In the genomic region with DNA sequence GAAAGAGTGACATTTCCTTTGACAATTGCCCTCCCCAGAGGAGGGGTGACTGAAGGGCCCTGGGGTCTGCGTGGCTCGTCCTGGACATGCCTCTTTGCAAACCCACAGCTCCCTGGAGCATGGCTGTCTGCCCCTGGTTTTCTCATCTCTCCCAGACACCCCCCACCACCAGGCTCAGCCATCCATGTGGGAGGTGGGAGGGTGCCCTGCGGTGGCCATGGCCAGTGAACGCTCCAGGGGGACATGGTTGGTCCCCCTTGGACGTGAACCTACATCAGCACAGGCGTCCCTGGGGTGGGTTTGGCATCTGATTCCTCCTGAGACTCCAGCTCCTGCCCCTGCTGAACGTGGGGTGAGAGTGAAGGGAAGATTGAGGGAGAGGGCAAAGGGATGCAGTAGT, we compare ENCODE assay signal across 21 cellular contexts.
DNase-seq lines count a peak whose midpoint lies in the region; ATAC-seq, FAIRE-seq and TF ChIP-seq lines count a peak whose summit lies in the region.
"Had no signal": no experiment of that assay in that cellular context is flagged by ENCODE, and none has a peak within 500 bp of the region (broad histone marks: within the 10 kb centered on the region; RNA-seq: fewer than 3 reads in every experiment).

No MANE protein-coding gene starts in this region.

- TF ChIP-seq POLR2A in H1 (IDR thresholded peaks at IDR 0.05; ENCODE audit: control extremely low read depth in 1 of 2, low read depth in 2 of 2, low read length in 2 of 2) (no peak), spleen (IDR thresholded peaks at IDR 0.05) (no peak)

- TF ChIP-seq RAD21 in H1 (IDR thresholded peaks at IDR 0.05 in 1 of 2, conservative IDR thresholded peaks at IDR 0.05 in 1 of 2; ENCODE audit: low read depth in 2 of 2, low read length in 2 of 2), result no peak

- H4K91ac ChIP-seq in H1 (replicated peaks; ENCODE audit: insufficient read length, low read length), result no peak overlapping the region

- H3K9ac ChIP-seq in BLaER1, result no peak overlapping the region
- no peak overlapping the region for H3K9ac ChIP-seq in H1 (replicated peaks in 1 of 4; ENCODE audit: extremely low read depth in 1 of 4, low read depth in 3 of 4, low read length in 3 of 4)
- H3K9ac ChIP-seq: BLaER1 treated with 17β-estradiol and CSF1 and Interleukin-3, amounts not matched to agents 10 nM and 100 nM had no signal

- H3K56ac ChIP-seq in H1 (replicated peaks; ENCODE audit: insufficient read length, low read depth, low read length), result no peak overlapping the region

- CTCF ChIA-PET in H1 (lab: Charles Lee; ENCODE audit: partially characterized antibody), result interaction anchor here (0.6 to 2.2 kb wide), 5 partner anchors 8 to 47 kb away, joined by 3 to 13 read pairs (median 8); no protein-coding TSS in a partner anchor

- no peak overlapping the region for H3K4me3 Mint-ChIP-seq in neural crest cell
- H3K4me3 Mint-ChIP-seq: CD8-positive, alpha-beta memory T cell had no signal

- no peaks in the 10 kb centered on the region for H3K36me3 ChIP-seq in BLaER1
- H3K36me3 ChIP-seq in H1 (ENCODE audit: control insufficient read depth in 2 of 4, insufficient read depth in 4 of 4, low read length in 3 of 4), result no peaks in the 10 kb centered on the region
- H3K36me3 ChIP-seq in spleen, result no peaks in the 10 kb centered on the region
- H3K36me3 ChIP-seq: BLaER1 treated with 17β-estradiol and CSF1 and Interleukin-3, amounts not matched to agents 10 nM and 100 nM; HAP-1 had no signal

- peaks cover 7% of the 10 kb centered on the region for H3K4me1 ChIP-seq in BLaER1
- no peaks in the 10 kb centered on the region for H3K4me1 ChIP-seq in H1 (replicated peaks in 1 of 4; ENCODE audit: control insufficient read depth in 3 of 4, insufficient read depth in 4 of 4, low read length in 3 of 4)
- no peaks in the 10 kb centered on the region for H3K4me1 ChIP-seq in spleen
- H3K4me1 ChIP-seq: HAP-1 had no signal

- no peak overlapping the region for H2AK5ac ChIP-seq in H1 (ENCODE audit: low read depth, low read length)

- H3K27me3 Mint-ChIP-seq in neural crest cell (ENCODE audit: low read depth), result no peaks in the 10 kb centered on the region

- H3K9me3 ChIP-seq in BLaER1 (no peaks in the 10 kb centered on the region), H1 (ENCODE audit: insufficient read depth in 2 of 2, low read depth in 1 of 2, low read length in 1 of 2) (peaks cover 0 to 3% of the 10 kb centered on the region in 2 experiments; a peak in 1 of 4 replicates), spleen (no peaks in the 10 kb centered on the region)
- H3K9me3 ChIP-seq: BLaER1 treated with 17β-estradiol and CSF1 and Interleukin-3, amounts not matched to agents 10 nM and 100 nM; HAP-1 had no signal

- H3K27ac Mint-ChIP-seq in neural crest cell (ENCODE audit: unreplicated experiment), result peak overlapping the region; percentile 71
- H3K27ac Mint-ChIP-seq: CD4-positive, CD25-positive, alpha-beta regulatory T cell had no signal

- peak overlapping the region; percentile 41; the same call in 1 of the 2 replicates for H4K8ac ChIP-seq in H1 (ENCODE audit: extremely low read depth, insufficient read depth, low read length)

- H2AFZ ChIP-seq in H1 (ENCODE audit: low read length), result no peak overlapping the region

- no peak for ATAC-seq in GM21723 (IDR thresholded peaks at IDR 0.05; ENCODE audit: unreplicated experiment)
- ATAC-seq in HG03354 (IDR thresholded peaks at IDR 0.05; ENCODE audit: poor library complexity, severe bottlenecking, unreplicated experiment), result no peak
- ATAC-seq: GM12878 had no signal

- no peaks in the 10 kb centered on the region for H3K79me1 ChIP-seq in H1 (ENCODE audit: low read depth, low read length)

- intact Hi-C loops in spleen (cut with DNase I; ENCODE audit: low total_unique reads), result no loop called here

- H3K79me2 ChIP-seq in H1 (ENCODE audit: control insufficient read depth in 1 of 2, insufficient read depth in 2 of 2, low read length in 2 of 2), result no peaks in the 10 kb centered on the region

- H3K9me3 Mint-ChIP-seq in neural crest cell, result no peaks in the 10 kb centered on the region
- H3K9me3 Mint-ChIP-seq: CD4-positive, CD25-positive, alpha-beta regulatory T cell; CD8-positive, alpha-beta memory T cell had no signal

- WGBS in H1 (ENCODE audit: extremely low coverage in 1 of 2, insufficient coverage in 1 of 2, insufficient read length in 1 of 2, insufficient replicate concordance in 2 of 2, low coverage in 1 of 2, low lambda C conversion rate in 2 of 2, missing lambda C conversion rate in 1 of 2), 2 experiments, result 94% methylated on average over 7 of the region's 7 CpGs; no CpG with 5 or more reads in 1 of the 2 experiments
- 57 to 90% (median 77%) methylated on average over 5 to 7 of the region's 7 CpGs for WGBS in spleen, 5 donors

- no peak overlapping the region for H3K23ac ChIP-seq in H1 (ENCODE audit: insufficient read length)

- no peaks in the 10 kb centered on the region for H3K4me1 Mint-ChIP-seq in neural crest cell
- H3K4me1 Mint-ChIP-seq: CD4-positive, CD25-positive, alpha-beta regulatory T cell; CD8-positive, alpha-beta memory T cell had no signal

- DNase-seq in H1 (ENCODE audit: low read depth in 1 of 2, low spot score in 2 of 2) (no peak), neural crest cell (ENCODE audit: low read depth, low spot score) (no peak), spleen (peak; percentile 51), SIG-M5 treated with dmso at 0.1 percent for 504 hours (lab: John Stamatoyannopoulos, UW; ENCODE audit: unreplicated experiment) (no peak)
- DNase-seq in activated CD8-positive, alpha-beta memory T cell treated with anti-CD3 and anti-CD28 coated beads, Interleukin-2, amount 50 U/mL, for 4 hours, result no peak
- DNase-seq: 8988T; CD4-positive, CD25-positive, alpha-beta regulatory T cell; CD8-positive, alpha-beta memory T cell; COR-L47; DMS 273 treated with DMSO at 0.1 percent for 48 hours; DMS53; DND-41; EL had no signal

- no peak overlapping the region for H2BK5ac ChIP-seq in H1 (ENCODE audit: low read depth, low read length)

- H3K27ac ChIP-seq in BLaER1, result no peak overlapping the region
- no peak overlapping the region for H3K27ac ChIP-seq in H1 (ENCODE audit: low read depth, low read length)
- H3K27ac ChIP-seq in spleen, result no peak overlapping the region
- H3K27ac ChIP-seq: BLaER1 treated with 17β-estradiol and CSF1 and Interleukin-3, amounts not matched to agents 10 nM and 100 nM; HL-60 had no signal

- no peaks in the 10 kb centered on the region for H3K23me2 ChIP-seq in H1 (ENCODE audit: low read depth, low read length)

- no peak overlapping the region for H3K14ac ChIP-seq in H1 (ENCODE audit: insufficient read length)

- no peak overlapping the region for H3K4ac ChIP-seq in H1 (replicated peaks; ENCODE audit: insufficient read length, low read depth, low read length)

- H3K36me3 Mint-ChIP-seq in neural crest cell (ENCODE audit: low read depth), result no peaks in the 10 kb centered on the region
- H3K36me3 Mint-ChIP-seq: CD4-positive, CD25-positive, alpha-beta regulatory T cell; CD8-positive, alpha-beta memory T cell had no signal

- H3K27me3 ChIP-seq in BLaER1, result no peaks in the 10 kb centered on the region
- H3K27me3 ChIP-seq in H1 (replicated peaks in 1 of 4; ENCODE audit: control insufficient read depth in 3 of 4, extremely low read depth in 1 of 4, insufficient read depth in 3 of 4, low read length in 3 of 4), result no peaks in the 10 kb centered on the region
- H3K27me3 ChIP-seq in spleen (replicated peaks in 1 of 7), result no peaks in the 10 kb centered on the region
- H3K27me3 ChIP-seq: BLaER1 treated with 17β-estradiol and CSF1 and Interleukin-3, amounts not matched to agents 10 nM and 100 nM had no signal

- H2BK120ac ChIP-seq in H1 (replicated peaks; ENCODE audit: low read depth, low read length), result no peak overlapping the region

- POLR2A ChIA-PET in H1 (lab: Charles Lee; ENCODE audit: partially characterized antibody), result no interaction called here

- H3K4me3 ChIP-seq in BLaER1 (no peak overlapping the region), H1 (ENCODE audit: extremely low read depth in 1 of 4, insufficient read depth in 2 of 4, low read depth in 3 of 4, low read length in 4 of 4) (no peak overlapping the region), spleen (no peak overlapping the region)
- H3K4me3 ChIP-seq: BLaER1 treated with 17β-estradiol and CSF1 and Interleukin-3, amounts not matched to agents 10 nM and 100 nM; GM12878; HAP-1 had no signal

- no peak for TF ChIP-seq EP300 in H1 (IDR thresholded peaks at IDR 0.05; ENCODE audit: borderline replicate concordance in 1 of 2, low read depth in 2 of 2, low read length in 2 of 2)

- H4K20me1 ChIP-seq in BLaER1, result no peaks in the 10 kb centered on the region
- no peaks in the 10 kb centered on the region for H4K20me1 ChIP-seq in H1 (replicated peaks in 1 of 2; ENCODE audit: control insufficient read depth in 1 of 2, insufficient read depth in 2 of 2, low read length in 2 of 2)
- H4K20me1 ChIP-seq: BLaER1 treated with 17β-estradiol and CSF1 and Interleukin-3, amounts not matched to agents 10 nM and 100 nM had no signal

- no peak overlapping the region for H2BK15ac ChIP-seq in H1 (ENCODE audit: low read length)

- H3K4me2 ChIP-seq in BLaER1, result peak overlapping the region; percentile 19; the same call in 1 of the 2 replicates
- no peak overlapping the region for H3K4me2 ChIP-seq in H1 (ENCODE audit: insufficient read depth in 1 of 2, low read depth in 2 of 2, low read length in 2 of 2)

- TF ChIP-seq CTCF in H1 (IDR thresholded peaks at IDR 0.05; ENCODE audit: control extremely low read depth in 1 of 3, insufficient read depth in 1 of 3, low read depth in 1 of 3, low read length in 3 of 3) (no peak), neural crest cell (conservative IDR thresholded peaks at IDR 0.05) (no peak), spleen (IDR thresholded peaks at IDR 0.05 in 8 of 11, conservative IDR thresholded peaks at IDR 0.05 in 3 of 11) (no peak)

- no peak overlapping the region for H2BK12ac ChIP-seq in H1 (ENCODE audit: low read depth, low read length)

- H2BK20ac ChIP-seq in H1 (ENCODE audit: low read length), result no peak overlapping the region

- H4K5ac ChIP-seq in H1 (ENCODE audit: insufficient read length, low read depth, low read length), result no peak overlapping the region

- no peak overlapping the region for H3K18ac ChIP-seq in H1 (ENCODE audit: extremely low read depth, low read length)

- no peak for FAIRE-seq in H1 (lab: Jason Lieb, UNC)
- FAIRE-seq: GM12878, GM19239 had no signal

TF ChIP-seq in H1, 55 proteins besides CTCF, POLR2A, EP300 and RAD21:
- TF ChIP-seq SIX5 (IDR thresholded peaks at IDR 0.05; ENCODE audit: low read depth, low read length) (no peak), SRF (IDR thresholded peaks at IDR 0.05; ENCODE audit: low read depth, low read length) (no peak), JUN (IDR thresholded peaks at IDR 0.05; ENCODE audit: low read depth, low read length) (no peak), SUZ12 (IDR thresholded peaks at IDR 0.05; ENCODE audit: low read length) (no peak), CHD1 (IDR thresholded peaks at IDR 0.05; ENCODE audit: low read depth, low read length) (no peak), TCF12 (IDR thresholded peaks at IDR 0.05; ENCODE audit: low read depth, low read length) (no peak), SAP30 (IDR thresholded peaks at IDR 0.05; ENCODE audit: insufficient read depth, insufficient replicate concordance, low read length) (no peak), SP4 (IDR thresholded peaks at IDR 0.05; ENCODE audit: low read length) (no peak)
